In the genomic region with DNA sequence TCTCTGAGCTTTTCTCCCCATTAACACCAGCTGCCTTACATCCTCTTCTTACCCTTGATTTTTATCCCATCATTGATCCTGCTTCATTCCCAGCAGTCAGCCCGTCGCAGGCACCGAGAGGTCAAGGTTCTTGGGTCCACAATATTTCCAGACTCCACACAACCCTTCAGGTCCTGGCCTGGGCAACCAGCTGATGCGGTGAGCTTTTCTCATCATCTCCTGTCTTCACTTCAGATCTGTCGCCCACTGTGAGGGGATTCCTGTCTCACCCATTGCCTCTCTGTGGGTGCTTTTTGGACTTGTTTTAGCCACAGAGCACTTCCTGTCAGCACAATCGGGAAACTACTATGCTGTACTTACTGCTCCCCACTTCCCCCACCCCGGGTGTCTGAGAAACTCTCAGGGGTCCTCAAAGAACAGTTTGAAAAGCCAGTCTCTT, we compare ENCODE assay signal across 11 cellular contexts. TPM values are rescaled to one million over a fixed set of nuclear protein-coding genes. Genes with fewer than 3 reads are reported as not detected.
DNase-seq lines count a peak whose midpoint lies in the region; ATAC-seq and TF ChIP-seq lines count a peak whose summit lies in the region.
"Had no signal": no experiment of that assay in that cellular context is flagged by ENCODE, and none has a peak within 500 bp of the region (broad histone marks: within the 10 kb centered on the region; RNA-seq: fewer than 3 reads in every experiment).

No MANE protein-coding gene starts in this region.

- peak overlapping the region; percentile 89 for H3K27ac Mint-ChIP-seq in activated T-helper 2 cell treated with anti-CD3 and anti-CD28 coated beads, Interferon-gamma antibody, Interleukin-2, Interleukin-4, amounts not matched to agents 10 μg/mL and 5 μg/mL and 100 μg/mL, durations not matched to agents 14 hours and 24 hours and 36 hours
- H3K27ac Mint-ChIP-seq in stimulated activated naive CD8-positive, alpha-beta T cell treated with anti-CD3 and anti-CD28 coated beads, Interleukin-15, Interleukin-2, amounts not matched to agents 100 ng/mL and 50 ng/mL, for 24 hours: peak overlapping the region; percentile 87

- peaks cover 2% of the 10 kb centered on the region for H3K27me3 ChIP-seq in brain microvascular endothelial cell (replicated peaks)

- ATAC-seq in HG03097 (IDR thresholded peaks at IDR 0.05; ENCODE audit: low FRiP score, unreplicated experiment) (peak; percentile 52), GM21390 (IDR thresholded peaks at IDR 0.05; ENCODE audit: unreplicated experiment) (no peak), left ventricle myocardium superior (no peak)
- ATAC-seq: psoas muscle had no signal

- no peak overlapping the region for H3K27ac ChIP-seq in brain microvascular endothelial cell
- H3K27ac ChIP-seq: psoas muscle had no signal

- DNase-seq in stimulated activated CD4-positive, alpha-beta T cell treated with anti-CD3 and anti-CD28 coated beads, Interleukin-1b, Interleukin-23, amount 100 ng/mL, for 48 hours: peak; percentile 44
- no peak for DNase-seq in stimulated activated CD4-positive, alpha-beta T cell treated with anti-CD3 and anti-CD28 coated beads, Interleukin-4, amount 100 ng/mL, for 4 hours
- no peak for DNase-seq in activated T-helper 2 cell treated with anti-CD3 and anti-CD28 coated beads, Interferon-gamma antibody, Interleukin-2, Interleukin-4, amounts not matched to agents 10 μg/mL and 5 μg/mL and 100 μg/mL, durations not matched to agents 14 hours and 24 hours and 36 hours (ENCODE audit: low spot score)
- DNase-seq in left ventricle myocardium superior (no peak), brain microvascular endothelial cell (no peak)
- DNase-seq: NCI-H2029 treated with DMSO at 0.1 percent for 48 hours, psoas muscle had no signal

- H3K4me1 Mint-ChIP-seq in activated T-helper 2 cell treated with anti-CD3 and anti-CD28 coated beads, Interferon-gamma antibody, Interleukin-2, Interleukin-4, amounts not matched to agents 10 μg/mL and 5 μg/mL and 100 μg/mL, durations not matched to agents 14 hours and 24 hours and 36 hours (ENCODE audit: low read depth): peaks cover 56% of the 10 kb centered on the region
- peaks cover 73% of the 10 kb centered on the region for H3K4me1 Mint-ChIP-seq in stimulated activated naive CD8-positive, alpha-beta T cell treated with anti-CD3 and anti-CD28 coated beads, Interleukin-15, Interleukin-2, amounts not matched to agents 100 ng/mL and 50 ng/mL, for 24 hours (ENCODE audit: low read depth)

- H3K27me3 Mint-ChIP-seq in activated T-helper 2 cell treated with anti-CD3 and anti-CD28 coated beads, Interferon-gamma antibody, Interleukin-2, Interleukin-4, amounts not matched to agents 10 μg/mL and 5 μg/mL and 100 μg/mL, durations not matched to agents 14 hours and 24 hours and 36 hours (ENCODE audit: low read depth): no peaks in the 10 kb centered on the region
- H3K27me3 Mint-ChIP-seq in stimulated activated naive CD8-positive, alpha-beta T cell treated with anti-CD3 and anti-CD28 coated beads, Interleukin-15, Interleukin-2, amounts not matched to agents 100 ng/mL and 50 ng/mL, for 24 hours: no peaks in the 10 kb centered on the region

- TF ChIP-seq CTCF in brain microvascular endothelial cell (IDR thresholded peaks at IDR 0.05; ENCODE audit: low read depth, low read length, missing control alignments): no peak

- intact Hi-C loops in activated T-helper 2 cell treated with anti-CD3 and anti-CD28 coated beads, Interferon-gamma antibody, Interleukin-2, Interleukin-4, amounts not matched to agents 10 μg/mL and 5 μg/mL and 100 μg/mL, durations not matched to agents 14 hours and 24 hours and 36 hours (cut with micrococcal nuclease): no loop called here
- intact Hi-C loops in left ventricle myocardium superior (cut with micrococcal nuclease): no loop called here

- H3K4me3 ChIP-seq in brain microvascular endothelial cell (ENCODE audit: low read depth, low read length): no peak overlapping the region
- H3K4me3 ChIP-seq: psoas muscle had no signal

- in situ Hi-C loops in brain microvascular endothelial cell (cut with HindIII; ENCODE audit: low pct_ligation_motif_present, low sequenced_read_pairs): no loop called here

- H3K4me3 Mint-ChIP-seq in activated T-helper 2 cell treated with anti-CD3 and anti-CD28 coated beads, Interferon-gamma antibody, Interleukin-2, Interleukin-4, amounts not matched to agents 10 μg/mL and 5 μg/mL and 100 μg/mL, durations not matched to agents 14 hours and 24 hours and 36 hours (ENCODE audit: low read depth): peak overlapping the region; percentile 72
- H3K4me3 Mint-ChIP-seq in stimulated activated naive CD8-positive, alpha-beta T cell treated with anti-CD3 and anti-CD28 coated beads, Interleukin-15, Interleukin-2, amounts not matched to agents 100 ng/mL and 50 ng/mL, for 24 hours: peak overlapping the region; percentile 77

- H3K36me3 ChIP-seq in brain microvascular endothelial cell (replicated peaks): no peaks in the 10 kb centered on the region

- H3K36me3 Mint-ChIP-seq in activated T-helper 2 cell treated with anti-CD3 and anti-CD28 coated beads, Interferon-gamma antibody, Interleukin-2, Interleukin-4, amounts not matched to agents 10 μg/mL and 5 μg/mL and 100 μg/mL, durations not matched to agents 14 hours and 24 hours and 36 hours (ENCODE audit: low read depth): peaks cover 23% of the 10 kb centered on the region
- no peaks in the 10 kb centered on the region for H3K36me3 Mint-ChIP-seq in stimulated activated naive CD8-positive, alpha-beta T cell treated with anti-CD3 and anti-CD28 coated beads, Interleukin-15, Interleukin-2, amounts not matched to agents 100 ng/mL and 50 ng/mL, for 24 hours (ENCODE audit: low read depth)

- no peaks in the 10 kb centered on the region for H3K9me3 Mint-ChIP-seq in activated T-helper 2 cell treated with anti-CD3 and anti-CD28 coated beads, Interferon-gamma antibody, Interleukin-2, Interleukin-4, amounts not matched to agents 10 μg/mL and 5 μg/mL and 100 μg/mL, durations not matched to agents 14 hours and 24 hours and 36 hours
- no peaks in the 10 kb centered on the region for H3K9me3 Mint-ChIP-seq in stimulated activated naive CD8-positive, alpha-beta T cell treated with anti-CD3 and anti-CD28 coated beads, Interleukin-15, Interleukin-2, amounts not matched to agents 100 ng/mL and 50 ng/mL, for 24 hours

RNA-seq across cellular contexts. Expression of a gene that starts 8.4 kb away (rescaled TPM):
- 18.7 and 21.7 TPM in 2 replicates for total RNA-seq in activated T-helper 2 cell treated with anti-CD3 and anti-CD28 coated beads, Interferon-gamma antibody, Interleukin-2, Interleukin-4, amounts not matched to agents 10 μg/mL and 5 μg/mL and 100 μg/mL, durations not matched to agents 14 hours and 24 hours and 36 hours
- not detected for total RNA-seq in left ventricle myocardium superior
- total RNA-seq: SK-MEL-5 had no signal

RNA-seq across cellular contexts. Expression of a gene that starts 33.6 kb away (rescaled TPM):
- 20.6 and 22.3 TPM in 2 replicates for total RNA-seq in activated T-helper 2 cell treated with anti-CD3 and anti-CD28 coated beads, Interferon-gamma antibody, Interleukin-2, Interleukin-4, amounts not matched to agents 10 μg/mL and 5 μg/mL and 100 μg/mL, durations not matched to agents 14 hours and 24 hours and 36 hours
- total RNA-seq in left ventricle myocardium superior: 0.74 TPM

RNA-seq across cellular contexts. Expression of a gene that starts 34.2 kb away (rescaled TPM):
- 7.0 and 7.8 TPM in 2 replicates for total RNA-seq in activated T-helper 2 cell treated with anti-CD3 and anti-CD28 coated beads, Interferon-gamma antibody, Interleukin-2, Interleukin-4, amounts not matched to agents 10 μg/mL and 5 μg/mL and 100 μg/mL, durations not matched to agents 14 hours and 24 hours and 36 hours
- 0.35 TPM for total RNA-seq in left ventricle myocardium superior

RNA-seq across cellular contexts. Expression of a gene that starts 42.9 kb away (rescaled TPM):
- total RNA-seq in activated T-helper 2 cell treated with anti-CD3 and anti-CD28 coated beads, Interferon-gamma antibody, Interleukin-2, Interleukin-4, amounts not matched to agents 10 μg/mL and 5 μg/mL and 100 μg/mL, durations not matched to agents 14 hours and 24 hours and 36 hours: 2.4 and 2.8 TPM in 2 replicates
- 2.0 TPM for total RNA-seq in left ventricle myocardium superior

RNA-seq across cellular contexts. Expression of a gene that starts 52.8 kb away (rescaled TPM):
- 31.2 and 33.2 TPM in 2 replicates for total RNA-seq in activated T-helper 2 cell treated with anti-CD3 and anti-CD28 coated beads, Interferon-gamma antibody, Interleukin-2, Interleukin-4, amounts not matched to agents 10 μg/mL and 5 μg/mL and 100 μg/mL, durations not matched to agents 14 hours and 24 hours and 36 hours
- total RNA-seq in left ventricle myocardium superior: 6.8 TPM

Comparison
In these comparisons a context has a peak if more than half of its experiments do, and no peak if none do; other contexts are left out.
1. RNA of a gene that starts 8.4 kb away (total RNA-seq): 18.7 to 21.7 TPM in activated T-helper 2 cell treated with anti-CD3 and anti-CD28 coated beads, Interferon-gamma antibody, Interleukin-2, Interleukin-4, amounts not matched to agents 10 μg/mL and 5 μg/mL and 100 μg/mL, durations not matched to agents 14 hours and 24 hours and 36 hours; not detected in left ventricle myocardium superior (single experiment); every median in the first group is over 10 times any median in the second.
2. RNA of a gene that starts 33.6 kb away (total RNA-seq): 20.6 to 22.3 TPM in activated T-helper 2 cell treated with anti-CD3 and anti-CD28 coated beads, Interferon-gamma antibody, Interleukin-2, Interleukin-4, amounts not matched to agents 10 μg/mL and 5 μg/mL and 100 μg/mL, durations not matched to agents 14 hours and 24 hours and 36 hours; 0.74 TPM in left ventricle myocardium superior (single experiment); every median in the first group is over 10 times any median in the second.